Comparison of ENCODE assay signal across 23 cellular contexts in the genomic region with DNA sequence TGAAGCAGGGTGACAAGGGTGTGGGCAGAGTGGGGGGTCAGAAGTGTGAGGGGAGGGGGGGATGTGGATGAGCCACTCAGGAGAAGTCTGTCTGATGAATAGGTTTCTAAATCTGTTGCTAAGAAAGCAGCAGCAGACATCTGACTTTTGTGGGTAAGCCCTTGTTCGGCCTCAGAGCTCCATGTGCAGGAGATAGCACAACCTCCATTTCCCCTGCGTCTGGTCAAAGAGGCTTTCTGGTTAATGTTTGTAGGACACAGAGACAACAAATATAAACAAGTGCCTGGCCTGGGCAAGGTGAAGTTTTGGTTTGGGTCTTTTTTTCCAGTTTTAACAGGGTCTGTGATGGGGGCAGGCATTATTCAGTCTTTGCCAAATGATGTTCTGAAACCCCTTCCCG. TPM values are rescaled to one million over a fixed set of nuclear protein-coding genes. Genes with fewer than 3 reads are reported as not detected.
DNase-seq lines count a peak whose midpoint lies in the region; ATAC-seq, FAIRE-seq and TF ChIP-seq lines count a peak whose summit lies in the region.
"Had no signal": no experiment of that assay in that cellular context is flagged by ENCODE, and none has a peak within 500 bp of the region (broad histone marks: within the 10 kb centered on the region; RNA-seq: fewer than 3 reads in every experiment).

No MANE protein-coding gene starts in this region.

- H3K27ac Mint-ChIP-seq in neural crest cell (ENCODE audit: unreplicated experiment), result peak overlapping the region; percentile 69
- H3K27ac Mint-ChIP-seq: activated CD4-positive, alpha-beta memory T cell treated with anti-CD3 and anti-CD28 coated beads for 36 hours; immature natural killer cell had no signal

- H3K9ac ChIP-seq in BLaER1 (peak overlapping the region; percentile 1; the same call in 1 of the 2 replicates), Loucy (ENCODE audit: low read depth, low read length, poor library complexity, severe bottlenecking) (no peak overlapping the region)
- H3K9ac ChIP-seq: KMS-11 had no signal

- peaks cover 43% of the 10 kb centered on the region for H3K4me1 Mint-ChIP-seq in neural crest cell
- H3K4me1 Mint-ChIP-seq: immature natural killer cell had no signal

- 52% methylated on average over 3 of the region's 3 CpGs for WGBS in hepatocyte (ENCODE audit: low lambda C conversion rate, missing lambda C conversion rate)

- H3K27me3 ChIP-seq in BLaER1 (no peaks in the 10 kb centered on the region), Loucy (ENCODE audit: insufficient read depth, low read length, poor library complexity, severe bottlenecking) (no peaks in the 10 kb centered on the region), hepatocyte (no peaks in the 10 kb centered on the region)

- no peaks in the 10 kb centered on the region for H3K27me3 Mint-ChIP-seq in neural crest cell (ENCODE audit: low read depth)

- no peak for TF ChIP-seq POLR2A in GM18505 (IDR thresholded peaks at IDR 0.05; ENCODE audit: borderline replicate concordance, extremely low read depth, insufficient read depth, insufficient read length)

- H3K27ac ChIP-seq in BLaER1, result peak overlapping the region; percentile 33; the same call in 1 of the 2 replicates
- H3K27ac ChIP-seq in hepatocyte, result no peak overlapping the region
- H3K27ac ChIP-seq: heart right ventricle, KMS-11, lower lobe of right lung had no signal

- ATAC-seq in left cardiac atrium, result no peak
- ATAC-seq in GM18505 (IDR thresholded peaks at IDR 0.05; ENCODE audit: unreplicated experiment), result no peak
- ATAC-seq: HCT116, heart right ventricle, lower lobe of right lung, sciatic nerve had no signal

- peak overlapping the region; percentile 51 for H3K4me3 Mint-ChIP-seq in neural crest cell
- H3K4me3 Mint-ChIP-seq: activated CD4-positive, alpha-beta memory T cell treated with anti-CD3 and anti-CD28 coated beads for 36 hours; CD4-positive, alpha-beta memory T cell; immature natural killer cell had no signal

- H4K20me1 ChIP-seq in BLaER1 (no peaks in the 10 kb centered on the region), Loucy (ENCODE audit: insufficient read depth, low read length, poor library complexity, severe bottlenecking) (no peaks in the 10 kb centered on the region), hepatocyte (ENCODE audit: insufficient read depth, poor library complexity, severe bottlenecking) (no peaks in the 10 kb centered on the region)

- H3K36me3 Mint-ChIP-seq in neural crest cell (ENCODE audit: low read depth), result no peaks in the 10 kb centered on the region
- H3K36me3 Mint-ChIP-seq: activated CD4-positive, alpha-beta memory T cell treated with anti-CD3 and anti-CD28 coated beads for 36 hours; CD4-positive, alpha-beta memory T cell had no signal

- no peak for FAIRE-seq in HTR-8/SVneo (lab: Jason Lieb, UNC)

- H3K9me3 ChIP-seq in BLaER1, result no peaks in the 10 kb centered on the region
- H3K9me3 ChIP-seq in Loucy (ENCODE audit: insufficient read depth, low read depth, low read length), result no peaks in the 10 kb centered on the region
- no peaks in the 10 kb centered on the region for H3K9me3 ChIP-seq in hepatocyte (ENCODE audit: low read depth)
- H3K9me3 ChIP-seq: heart right ventricle, lower lobe of right lung had no signal

- no peak overlapping the region for H3K4me3 ChIP-seq in BLaER1
- H3K4me3 ChIP-seq in Loucy (ENCODE audit: low read length, poor library complexity, severe bottlenecking), result no peak overlapping the region
- H3K4me3 ChIP-seq in hepatocyte, result no peak overlapping the region
- H3K4me3 ChIP-seq: heart right ventricle, lower lobe of right lung had no signal

- peak overlapping the region; percentile 13; the same call in 1 of the 2 replicates for H2AFZ ChIP-seq in Loucy (ENCODE audit: low read length)
- H2AFZ ChIP-seq in hepatocyte, result peak overlapping the region; percentile 4

- intact Hi-C loops in left cardiac atrium (cut with DNase I), result no loop called here

- TF ChIP-seq CTCF in Loucy (conservative IDR thresholded peaks at IDR 0.05; ENCODE audit: low read length) (no peak), hepatocyte (IDR thresholded peaks at IDR 0.05; ENCODE audit: poor library complexity) (no peak), neural crest cell (conservative IDR thresholded peaks at IDR 0.05) (no peak)

- H3K9me3 Mint-ChIP-seq in neural crest cell, result no peaks in the 10 kb centered on the region
- H3K9me3 Mint-ChIP-seq: activated CD4-positive, alpha-beta memory T cell treated with anti-CD3 and anti-CD28 coated beads for 36 hours; CD4-positive, alpha-beta memory T cell; immature natural killer cell had no signal

- no peaks in the 10 kb centered on the region for H3K36me3 ChIP-seq in BLaER1
- no peaks in the 10 kb centered on the region for H3K36me3 ChIP-seq in Loucy (ENCODE audit: insufficient read depth, low read length)
- no peaks in the 10 kb centered on the region for H3K36me3 ChIP-seq in hepatocyte (replicated peaks; ENCODE audit: insufficient read depth, low read depth)
- H3K36me3 ChIP-seq: heart right ventricle, lower lobe of right lung had no signal

- peak overlapping the region; percentile 53 for H3K4me2 ChIP-seq in BLaER1
- H3K4me2 ChIP-seq in Loucy (ENCODE audit: low read depth, low read length, poor library complexity, severe bottlenecking), result peak overlapping the region; percentile 20
- H3K4me2 ChIP-seq in hepatocyte, result no peak overlapping the region
- H3K4me2 ChIP-seq: KMS-11 had no signal

- H3K9me2 ChIP-seq in Loucy (replicated peaks; ENCODE audit: low read depth, low read length) (no peaks in the 10 kb centered on the region), hepatocyte (replicated peaks; ENCODE audit: insufficient read depth) (no peaks in the 10 kb centered on the region)

- H3K79me2 ChIP-seq in Loucy (ENCODE audit: insufficient read depth, low read length) (no peaks in the 10 kb centered on the region), hepatocyte (no peaks in the 10 kb centered on the region)

- DNase-seq in hepatocyte (ENCODE audit: low spot score), result no peak
- DNase-seq in neural crest cell (ENCODE audit: low read depth, low spot score), result no peak
- no peak for DNase-seq in AG08395 (ENCODE audit: low spot score)
- no peak for DNase-seq in HTR-8/SVneo (ENCODE audit: insufficient read length, low spot score)
- no peak for DNase-seq in left cardiac atrium
- DNase-seq: activated CD4-positive, alpha-beta memory T cell treated with anti-CD3 and anti-CD28 coated beads for 36 hours; activated gamma-delta T cell; activated T-cell treated with anti-CD3 and anti-CD28 coated beads for 4 hours; amniotic stem cell; CD4-positive, alpha-beta memory T cell; GF-D8; heart right ventricle; immature natural killer cell; lower lobe of right lung; NCI-H187; NCI-H526 treated with DMSO at 0.1 percent for 48 hours; stimulated activated CD4-positive, alpha-beta T cell treated with anti-CD3 and anti-CD28 coated beads, Interleukin-15, amount 100 ng/mL, for 24 hours had no signal

- peaks cover 37% of the 10 kb centered on the region for H3K4me1 ChIP-seq in BLaER1
- peaks cover 7% of the 10 kb centered on the region for H3K4me1 ChIP-seq in Loucy (ENCODE audit: insufficient read depth, low read length, poor library complexity, severe bottlenecking)
- H3K4me1 ChIP-seq in hepatocyte (ENCODE audit: insufficient read depth), result peaks cover 41% of the 10 kb centered on the region

- H3F3A ChIP-seq in Loucy (ENCODE audit: low read depth), result no peaks in the 10 kb centered on the region

RNA-seq across cellular contexts. Expression of gene GNE, which starts 57.0 kb away (rescaled TPM):
- total RNA-seq in hepatocyte (14.9 and 17.5 TPM in 2 replicates), neural crest cell (24.6 and 25.8 TPM in 2 replicates), left cardiac atrium (10 to 100 TPM; 14.3 to 17.7 TPM)
- 3.8 and 6.5 TPM in 2 replicates for polyA plus RNA-seq in hepatocyte
